In genomic region chr7:1516586-1517251, GRCh38 we compare ENCODE assay signal across 25 cellular contexts. TPM values are rescaled to one million over a fixed set of nuclear protein-coding genes. Genes with fewer than 3 reads are reported as not detected.
DNase-seq lines count a peak whose midpoint lies in the region; ATAC-seq, FAIRE-seq and TF ChIP-seq lines count a peak whose summit lies in the region.
"Had no signal": no experiment of that assay in that cellular context is flagged by ENCODE, and none has a peak within 500 bp of the region (broad histone marks: within the 10 kb centered on the region; RNA-seq: fewer than 3 reads in every experiment).

No MANE protein-coding gene starts in this region.

- 39% methylated on average over 18 of the region's 18 CpGs for WGBS in A549 (ENCODE audit: missing lambda C conversion rate)
- WGBS in mesenchymal stem cell: 90% methylated on average over 18 of the region's 18 CpGs

- H3K27ac ChIP-seq in A549: peak overlapping the region; percentile 95 to 98
- H3K27ac ChIP-seq in mesenchymal stem cell (ENCODE audit: low read length, poor library complexity, severe bottlenecking): no peak overlapping the region
- H3K27ac ChIP-seq: ascending aorta, esophagus squamous epithelium, tibial nerve had no signal

- no peak overlapping the region for H2BK15ac ChIP-seq in mesenchymal stem cell (ENCODE audit: low read depth, poor library complexity, severe bottlenecking)

- H3K4me3 ChIP-seq in A549 (no peak overlapping the region), mesenchymal stem cell (ENCODE audit: insufficient read depth in 1 of 2, low read depth in 1 of 2, low read length in 2 of 2) (no peak overlapping the region)
- H3K4me3 ChIP-seq: ascending aorta, esophagus squamous epithelium, tibial nerve had no signal

- FAIRE-seq in A549 (lab: Jason Lieb, UNC): no peak
- FAIRE-seq: endometrium, frontal cortex had no signal

- H3K9ac ChIP-seq in mesenchymal stem cell (ENCODE audit: low read length): no peak overlapping the region

- peak overlapping the region; percentile 46 for H3K4me2 ChIP-seq in A549
- no peak overlapping the region for H3K4me2 ChIP-seq in mesenchymal stem cell (ENCODE audit: low read length, poor library complexity, severe bottlenecking)

- TF ChIP-seq RAD21 in A549 (conservative IDR thresholded peaks at IDR 0.05 in 1 of 2, IDR thresholded peaks at IDR 0.05 in 1 of 2): no peak

- H4K91ac ChIP-seq in mesenchymal stem cell (ENCODE audit: low read length): peak overlapping the region; percentile 34

- no peak overlapping the region for H4K8ac ChIP-seq in mesenchymal stem cell (ENCODE audit: low read length)

- no peak overlapping the region for H3K4ac ChIP-seq in mesenchymal stem cell (ENCODE audit: low read depth in 1 of 2, low read length in 2 of 2)

- peaks cover 18% of the 10 kb centered on the region for H3K9me3 ChIP-seq in A549
- peaks cover 7% of the 10 kb centered on the region for H3K9me3 ChIP-seq in mesenchymal stem cell (ENCODE audit: control insufficient read depth, low read length)
- H3K9me3 ChIP-seq: ascending aorta, esophagus squamous epithelium had no signal

- no peak overlapping the region for H2AK5ac ChIP-seq in mesenchymal stem cell (ENCODE audit: low read length, severe bottlenecking)

- H3K27me3 ChIP-seq in mesenchymal stem cell (ENCODE audit: control insufficient read depth in 1 of 2, insufficient read depth in 1 of 2, low read length in 2 of 2): peaks cover 0 to 8% of the 10 kb centered on the region in 2 experiments
- H3K27me3 ChIP-seq: ascending aorta had no signal

- no peak overlapping the region for H3K14ac ChIP-seq in mesenchymal stem cell (ENCODE audit: low read length in 2 of 2)

- H2BK12ac ChIP-seq in mesenchymal stem cell (ENCODE audit: low read length in 2 of 2): peak overlapping the region in 1 of 2 experiments; percentile 23

- ATAC-seq in A549: peak in 1 of 2 experiments; percentile 1; a peak in 2 of 6 replicates
- ATAC-seq: left cardiac atrium, right cardiac atrium had no signal

- no peak overlapping the region for H2BK120ac ChIP-seq in mesenchymal stem cell (ENCODE audit: low read depth, low read length)

- no peaks in the 10 kb centered on the region for H3K79me1 ChIP-seq in mesenchymal stem cell (replicated peaks; ENCODE audit: low read length, poor library complexity, severe bottlenecking)

- no peak overlapping the region for H3K23ac ChIP-seq in mesenchymal stem cell (ENCODE audit: low read length in 2 of 2)

- POLR2A ChIA-PET in A549 (lab: Yijun Ruan, JAX): no interaction called here

- H2BK5ac ChIP-seq in mesenchymal stem cell (ENCODE audit: low read depth, low read length, poor library complexity, severe bottlenecking): no peak overlapping the region

- DNase-seq in A549 (ENCODE audit: low read depth in 1 of 2, low spot score in 1 of 2) (peak in 1 of 2 experiments; percentile 77), DMS 273 treated with DMSO at 0.1 percent for 48 hours (lab: John Stamatoyannopoulos, UW) (peak; percentile 31), NCI-H2171 (lab: John Stamatoyannopoulos, UW) (peak; percentile 76), mesenchymal stem cell (no peak), NCI-H2029 treated with DMSO at 0.1 percent for 48 hours (lab: John Stamatoyannopoulos, UW) (no peak), NCI-H187 treated with DMSO at 0.1 percent for 48 hours (lab: John Stamatoyannopoulos, UW) (no peak)
- DNase-seq in activated CD4-positive, CD25-positive, alpha-beta regulatory T cell treated with anti-CD3 and anti-CD28 coated beads, Interleukin-2, amount 50 U/mL, for 72 hours: no peak
- DNase-seq: activated CD4-positive, alpha-beta T cell treated with anti-CD3 and anti-CD28 coated beads for 48 hours; activated gamma-delta T cell; activated naive CD8-positive, alpha-beta T cell treated with anti-CD3 and anti-CD28 coated beads, Interleukin-2, amount 10 ng/mL, durations not matched to agents 7 days and 5 days; activated T-cell treated with anti-CD3 and anti-CD28 coated beads, Interleukin-2, amount 50 U/mL, for 1 hour; caudate nucleus; dermis blood vessel endothelial cell; esophagus squamous epithelium; HCEC 1CT; KG1; left cardiac atrium; NCI-H187; NCI-H774; stimulated activated CD4-positive, alpha-beta T cell treated with anti-CD3 and anti-CD28 coated beads, Interleukin-2, amount 100 ng/mL, for 24 hours had no signal

- peak in 1 of 2 experiments; percentile 43; a peak in 2 of 5 replicates for TF ChIP-seq EP300 in A549 (IDR thresholded peaks at IDR 0.05)

- CTCF ChIA-PET in A549 (lab: Yijun Ruan, JAX): interaction anchor here (0.6 to 7.8 kb wide), 4 partner anchors 10 to 633 kb away, joined by 3 to 64 read pairs (median 4); partner anchors contain the start of gene INTS1

- H3K4me1 ChIP-seq in A549 (peaks cover 70% of the 10 kb centered on the region), mesenchymal stem cell (ENCODE audit: control insufficient read depth, insufficient read depth, low read depth, low read length) (peaks cover 35% of the 10 kb centered on the region)

- H3K18ac ChIP-seq in mesenchymal stem cell (ENCODE audit: low read depth in 1 of 2, low read length in 2 of 2): no peak overlapping the region

- no peaks in the 10 kb centered on the region for H3K36me3 ChIP-seq in mesenchymal stem cell (ENCODE audit: control insufficient read depth in 1 of 2, insufficient read depth in 2 of 2, low read depth in 1 of 2, low read length in 2 of 2)
- H3K36me3 ChIP-seq: ascending aorta, esophagus squamous epithelium, tibial nerve had no signal

- TF ChIP-seq POLR2A in A549 (IDR thresholded peaks at IDR 0.05; ENCODE audit: low read length): no peak

- H2AFZ ChIP-seq in mesenchymal stem cell (ENCODE audit: low read depth, low read length): no peak overlapping the region

- no peak for TF ChIP-seq CTCF in A549 (IDR thresholded peaks at IDR 0.05)

TF ChIP-seq in A549, 52 proteins besides CTCF, POLR2A, EP300 and RAD21 (continues in another document):
- no peak for TF ChIP-seq RNF2 (IDR thresholded peaks at IDR 0.05; ENCODE audit: borderline replicate concordance, low read depth)
- 0 out of 5 replicates have a peak, but pooled peaks of 1 of the 2 experiments have one; percentile 22 for TF ChIP-seq JUN (IDR thresholded peaks at IDR 0.05)
- TF ChIP-seq SMC3 (IDR thresholded peaks at IDR 0.05): no peak
- peak; percentile 11; the same call in 1 of the 2 replicates for TF ChIP-seq GATA3 (IDR thresholded peaks at IDR 0.05; ENCODE audit: borderline replicate concordance)
- peak; percentile 55; the same call in 1 of the 2 replicates for TF ChIP-seq HOXB5 (CRISPR knock-in tag; IDR thresholded peaks at IDR 0.05)
- TF ChIP-seq TFCP2L1 (CRISPR knock-in tag; IDR thresholded peaks at IDR 0.05): no peak
- no peak for TF ChIP-seq PHF8 (IDR thresholded peaks at IDR 0.05; ENCODE audit: borderline replicate concordance, low read depth)
- 0 out of 2 replicates have a peak, but pooled peaks have one; percentile 58 for TF ChIP-seq EHF (CRISPR knock-in tag; IDR thresholded peaks at IDR 0.05)
- no peak for TF ChIP-seq MAFK (IDR thresholded peaks at IDR 0.05; ENCODE audit: partially characterized antibody)
- peak; percentile 65 for TF ChIP-seq MAX (IDR thresholded peaks at IDR 0.05)
- TF ChIP-seq HOXB13 (CRISPR knock-in tag; IDR thresholded peaks at IDR 0.05; ENCODE audit: low read depth): peak; percentile 81
- no peak for TF ChIP-seq RCOR1 (IDR thresholded peaks at IDR 0.05; ENCODE audit: low read depth, low read length)

RNA-seq across cellular contexts. Expression of gene INTS1, which starts 12.5 kb away (rescaled TPM):
- polyA plus RNA-seq in A549 (2011; rRNA removed): 14.6 and 18.4 TPM in 2 replicates
- 50.9 and 73.0 TPM in 2 replicates for polyA plus RNA-seq in A549 (2012; cell fraction: cytosol; rRNA removed)
- polyA plus RNA-seq in A549 (2012; cell fraction: nucleus; rRNA removed): 263 and 419 TPM in 2 replicates
- 48.0 to 48.7 TPM (median 48.1 TPM) in 3 replicates for polyA plus RNA-seq in A549 (2017; fragmentation: RNase III; extraction: RNeasy Plus Mini Kit Qiagen cat#74134 plus additional on column Dnase treatment)
- polyA minus RNA-seq in A549 (2011; rRNA and poly(A)+ RNA removed): 28.4 and 51.5 TPM in 2 replicates
- polyA plus RNA-seq in mesenchymal stem cell (2013, experiment 1 of 2): 23.4 TPM
- polyA plus RNA-seq in mesenchymal stem cell (2013, experiment 2 of 2): 22.7 TPM

RNA-seq across cellular contexts. Expression of gene MAFK, which starts 13.8 kb away (rescaled TPM):
- polyA plus RNA-seq in A549 (2011; rRNA removed) (61.0 and 67.9 TPM in 2 replicates), A549 (2017; fragmentation: RNase III; extraction: RNeasy Plus Mini Kit Qiagen cat#74134 plus additional on column Dnase treatment) (93.1 to 106 TPM (median 101 TPM) in 3 replicates)
- 47.0 and 67.0 TPM in 2 replicates for polyA plus RNA-seq in A549 (2012; cell fraction: cytosol; rRNA removed)
- 433 and 488 TPM in 2 replicates for polyA plus RNA-seq in A549 (2012; cell fraction: nucleus; rRNA removed)
- polyA minus RNA-seq in A549 (2011; rRNA and poly(A)+ RNA removed): 25.5 and 36.5 TPM in 2 replicates
- 12.8 TPM for polyA plus RNA-seq in mesenchymal stem cell (2013, experiment 1 of 2)
- polyA plus RNA-seq in mesenchymal stem cell (2013, experiment 2 of 2): 12.8 TPM

RNA-seq across cellular contexts. Expression of gene TMEM184A, which starts 39.3 kb away (rescaled TPM):
- 18.4 and 22.0 TPM in 2 replicates for polyA plus RNA-seq in A549 (2011; rRNA removed)
- 22.6 and 32.6 TPM in 2 replicates for polyA plus RNA-seq in A549 (2012; cell fraction: cytosol; rRNA removed)
- 86.6 and 140 TPM in 2 replicates for polyA plus RNA-seq in A549 (2012; cell fraction: nucleus; rRNA removed)
- polyA plus RNA-seq in A549 (2017; fragmentation: RNase III; extraction: RNeasy Plus Mini Kit Qiagen cat#74134 plus additional on column Dnase treatment): 14.3 to 16.1 TPM (median 15.8 TPM) in 3 replicates
- 51.8 and 53.5 TPM in 2 replicates for polyA minus RNA-seq in A549 (2011; rRNA and poly(A)+ RNA removed)
- polyA plus RNA-seq in mesenchymal stem cell (2013, experiment 1 of 2): 0.39 TPM
- 0.45 TPM for polyA plus RNA-seq in mesenchymal stem cell (2013, experiment 2 of 2)

RNA-seq across cellular contexts. Expression of gene PSMG3, which starts 53.1 kb away (rescaled TPM):
- polyA plus RNA-seq in A549 (2011; rRNA removed) (83.9 and 89.3 TPM in 2 replicates), A549 (2017; fragmentation: RNase III; extraction: RNeasy Plus Mini Kit Qiagen cat#74134 plus additional on column Dnase treatment) (75.9 to 81.0 TPM (median 78.3 TPM) in 3 replicates)
- polyA plus RNA-seq in A549 (2012; cell fraction: cytosol; rRNA removed): 158 and 161 TPM in 2 replicates
- 102 and 111 TPM in 2 replicates for polyA plus RNA-seq in A549 (2012; cell fraction: nucleus; rRNA removed)
- polyA minus RNA-seq in A549 (2011; rRNA and poly(A)+ RNA removed): 22.6 and 32.9 TPM in 2 replicates
- 7.3 TPM for polyA plus RNA-seq in mesenchymal stem cell (2013, experiment 1 of 2)
- 8.7 TPM for polyA plus RNA-seq in mesenchymal stem cell (2013, experiment 2 of 2)

RNA-seq across cellular contexts. Expression of gene MICALL2, which starts 57.4 kb away (rescaled TPM):
- polyA plus RNA-seq in A549 (2011; rRNA removed): 6.1 and 7.8 TPM in 2 replicates
- 19.2 and 24.5 TPM in 2 replicates for polyA plus RNA-seq in A549 (2012; cell fraction: cytosol; rRNA removed)
- polyA plus RNA-seq in A549 (2012; cell fraction: nucleus; rRNA removed): 120 and 162 TPM in 2 replicates
- 18.0 to 20.6 TPM (median 19.1 TPM) in 3 replicates for polyA plus RNA-seq in A549 (2017; fragmentation: RNase III; extraction: RNeasy Plus Mini Kit Qiagen cat#74134 plus additional on column Dnase treatment)
- polyA minus RNA-seq in A549 (2011; rRNA and poly(A)+ RNA removed): 15.3 and 16.2 TPM in 2 replicates
- polyA plus RNA-seq in mesenchymal stem cell (2013, experiment 1 of 2): 31.0 TPM
- polyA plus RNA-seq in mesenchymal stem cell (2013, experiment 2 of 2): 31.5 TPM

Comparison
In these comparisons a context has a peak if more than half of its experiments do, and no peak if none do; other contexts are left out.
1. DNase-seq: peak in DMS 273 treated with DMSO at 0.1 percent for 48 hours (single experiment) and NCI-H2171 (single experiment); none in mesenchymal stem cell (single experiment), activated CD4-positive, CD25-positive, alpha-beta regulatory T cell treated with anti-CD3 and anti-CD28 coated beads, Interleukin-2, amount 50 U/mL, for 72 hours (single experiment), NCI-H2029 treated with DMSO at 0.1 percent for 48 hours (single experiment) and NCI-H187 treated with DMSO at 0.1 percent for 48 hours (single experiment).